16 cellular contexts compared by ENCODE assay signal in the genomic region with DNA sequence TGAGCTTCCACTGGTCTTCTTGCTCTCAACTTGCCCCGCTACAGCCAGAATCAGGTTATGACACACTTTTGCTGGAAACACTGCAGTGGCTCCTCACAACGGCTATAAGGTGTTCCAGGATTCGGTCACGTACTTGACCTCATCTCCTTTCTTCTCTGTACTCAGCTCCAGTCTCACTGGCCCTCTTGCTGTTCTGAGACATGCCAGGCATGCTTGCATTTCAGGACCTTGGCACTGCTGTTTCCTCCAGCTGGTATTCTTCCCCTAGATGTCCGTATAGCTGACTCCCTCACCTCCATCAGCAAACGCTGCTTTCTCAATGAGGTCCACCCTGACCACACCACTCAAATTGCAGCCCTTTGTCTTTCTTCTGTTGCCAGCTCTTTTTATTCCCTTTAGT. TPM values are rescaled to one million over a fixed set of nuclear protein-coding genes. Genes with fewer than 3 reads are reported as not detected.
"Had no signal": no experiment of that assay in that cellular context is flagged by ENCODE, and none has a peak within 500 bp of the region (broad histone marks: within the 10 kb centered on the region; RNA-seq: fewer than 3 reads in every experiment).

No MANE protein-coding gene starts in this region.

- H3K9me3 ChIP-seq: right atrium auricular region had no signal

- ATAC-seq: activated CD4-positive, alpha-beta T cell treated with anti-CD3 and anti-CD28 coated beads for 36 hours; activated CD8-positive, alpha-beta T cell treated with anti-CD3 and anti-CD28 coated beads for 36 hours; effector memory CD8-positive, alpha-beta T cell; naive thymus-derived CD8-positive, alpha-beta T cell; stimulated activated memory B cell treated with anti-CD40 and anti-IgM and Interleukin-4, amounts not matched to agents 10 μg/mL and 1 μg/mL and 100 μg/mL, for 72 hours had no signal

- H3K4me1 ChIP-seq: right atrium auricular region had no signal

- H3K4me1 Mint-ChIP-seq: activated CD4-positive, alpha-beta T cell treated with anti-CD3 and anti-CD28 coated beads for 36 hours; naive thymus-derived CD8-positive, alpha-beta T cell; stimulated activated memory B cell treated with anti-CD40 and anti-IgM and Interleukin-4, amounts not matched to agents 10 μg/mL and 1 μg/mL and 100 μg/mL, for 72 hours had no signal

- H3K27ac ChIP-seq: VCaP had no signal

- H3K27me3 Mint-ChIP-seq: type B pancreatic cell had no signal

- H3K9me3 Mint-ChIP-seq: activated CD8-positive, alpha-beta T cell treated with anti-CD3 and anti-CD28 coated beads for 36 hours; effector memory CD8-positive, alpha-beta T cell; naive thymus-derived CD8-positive, alpha-beta T cell; stimulated activated memory B cell treated with anti-CD40 and anti-IgM and Interleukin-4, amounts not matched to agents 10 μg/mL and 1 μg/mL and 100 μg/mL, for 72 hours; type B pancreatic cell had no signal

- DNase-seq: activated CD4-positive, alpha-beta T cell treated with anti-CD3 and anti-CD28 coated beads for 36 hours; activated CD8-positive, alpha-beta memory T cell treated with anti-CD3 and anti-CD28 coated beads, Interleukin-2, amount 50 U/mL, for 4 hours; activated CD8-positive, alpha-beta T cell treated with anti-CD3 and anti-CD28 coated beads for 36 hours; activated naive CD4-positive, alpha-beta T cell treated with Interleukin-2 at 50 U/mL for 16 hours; caudate nucleus; effector memory CD8-positive, alpha-beta T cell; erythroblast; hypothalamus; naive thymus-derived CD8-positive, alpha-beta T cell; posterior cingulate gyrus; SW 1271 had no signal

- H3K36me3 ChIP-seq: right atrium auricular region had no signal

- H3K36me3 Mint-ChIP-seq: stimulated activated memory B cell treated with anti-CD40 and anti-IgM and Interleukin-4, amounts not matched to agents 10 μg/mL and 1 μg/mL and 100 μg/mL, for 72 hours; type B pancreatic cell had no signal

- H3K27ac Mint-ChIP-seq: activated CD4-positive, alpha-beta T cell treated with anti-CD3 and anti-CD28 coated beads for 36 hours; activated CD8-positive, alpha-beta T cell treated with anti-CD3 and anti-CD28 coated beads for 36 hours; effector memory CD8-positive, alpha-beta T cell; naive thymus-derived CD8-positive, alpha-beta T cell; stimulated activated memory B cell treated with anti-CD40 and anti-IgM and Interleukin-4, amounts not matched to agents 10 μg/mL and 1 μg/mL and 100 μg/mL, for 72 hours; type B pancreatic cell had no signal

- H3K4me3 Mint-ChIP-seq: activated CD4-positive, alpha-beta T cell treated with anti-CD3 and anti-CD28 coated beads for 36 hours; activated CD8-positive, alpha-beta T cell treated with anti-CD3 and anti-CD28 coated beads for 36 hours; effector memory CD8-positive, alpha-beta T cell; naive thymus-derived CD8-positive, alpha-beta T cell; stimulated activated memory B cell treated with anti-CD40 and anti-IgM and Interleukin-4, amounts not matched to agents 10 μg/mL and 1 μg/mL and 100 μg/mL, for 72 hours; type B pancreatic cell had no signal

- H3K4me3 ChIP-seq: lung, right atrium auricular region had no signal

- H3K27me3 ChIP-seq: right atrium auricular region had no signal

RNA-seq across cellular contexts. Expression of gene C1GALT1C1L, which starts 31.9 kb away (rescaled TPM):
- total RNA-seq: activated CD4-positive, alpha-beta T cell treated with anti-CD3 and anti-CD28 coated beads for 36 hours had no signal
